ENCODE assay signal across 7 cellular contexts in the genomic region with DNA sequence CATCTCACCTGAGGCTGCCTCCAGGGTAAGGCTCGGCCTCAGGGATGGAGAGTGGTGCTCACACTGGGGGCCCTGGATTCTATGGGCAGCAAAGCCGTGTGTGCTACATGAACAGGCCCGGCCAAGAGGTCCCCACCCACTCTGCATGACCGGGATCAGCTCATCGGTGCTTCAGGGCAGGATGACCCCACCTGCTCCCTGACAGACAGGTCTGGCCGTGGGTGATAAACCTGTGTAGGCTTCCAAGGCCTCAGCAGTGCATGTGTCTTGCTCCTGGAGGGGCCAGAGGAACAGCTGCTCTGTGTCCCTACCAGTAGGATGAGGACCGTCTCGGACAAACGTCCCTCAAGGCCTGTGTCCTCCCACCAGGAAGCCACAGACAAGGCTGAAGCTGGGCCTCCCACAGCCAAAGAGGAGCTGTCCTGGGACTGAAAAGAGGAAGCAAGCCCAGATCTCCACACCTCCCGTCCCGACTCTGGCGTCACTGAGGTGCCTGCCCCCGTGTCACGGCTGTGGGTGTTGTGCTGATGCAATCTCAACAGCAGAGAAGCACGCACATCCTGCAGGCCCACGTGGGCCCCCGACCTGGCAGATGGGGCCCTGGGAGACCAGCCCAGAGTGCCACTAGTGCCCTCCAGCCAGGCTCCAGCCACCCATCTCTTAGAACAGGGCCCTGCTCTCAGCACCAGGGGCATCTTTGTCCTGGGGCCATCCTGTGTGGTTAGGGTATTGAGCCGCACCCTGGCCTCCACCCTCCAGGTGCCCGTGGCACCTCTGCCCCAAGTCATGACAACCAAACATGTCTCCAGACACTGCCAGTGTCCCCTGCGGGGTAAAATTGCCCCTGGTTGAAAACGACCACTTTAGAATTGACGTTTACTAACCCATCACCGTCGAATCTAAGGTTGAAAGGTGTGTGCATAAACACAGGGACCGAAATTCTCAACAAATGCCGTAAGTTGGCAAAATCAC.
DNase-seq lines count a peak whose midpoint lies in the region; ATAC-seq and TF ChIP-seq lines count a peak whose summit lies in the region.
"Not testable (repeated sequence)": the region's sequence is repeated elsewhere in the genome, so short reads cannot be mapped to it uniquely, and the experiment has no call there.

No MANE protein-coding gene starts in this region.

- H3K9me3 ChIP-seq in body of pancreas, lower lobe of right lung: not testable (repeated sequence)

- not testable (repeated sequence) for H3K4me1 Mint-ChIP-seq in activated CD8-positive, alpha-beta memory T cell treated with anti-CD3 and anti-CD28 coated beads, Interleukin-2, amount 10 ng/mL, durations not matched to agents 7 days and 5 days

- not testable (repeated sequence) for H3K27me3 ChIP-seq in body of pancreas; lower lobe of right lung (ENCODE audit: low read depth)

- not testable (repeated sequence) for H3K4me1 ChIP-seq in body of pancreas, lower lobe of right lung

- H3K27ac ChIP-seq in body of pancreas, result peak overlapping the region in 1 of 4 donors; percentile 30
- not testable (repeated sequence) for H3K27ac ChIP-seq in lower lobe of right lung

- H3K4me3 Mint-ChIP-seq in activated CD8-positive, alpha-beta memory T cell treated with anti-CD3 and anti-CD28 coated beads, Interleukin-2, amount 10 ng/mL, durations not matched to agents 7 days and 5 days, result not testable (repeated sequence)

- H3K36me3 ChIP-seq in body of pancreas (replicated peaks in 1 of 2; ENCODE audit: insufficient read depth in 1 of 2, low read depth in 2 of 2); lower lobe of right lung: not testable (repeated sequence)

- DNase-seq in NB4 (ENCODE audit: low read depth), result peak; percentile 90
- peak; percentile 74 for DNase-seq in activated CD8-positive, alpha-beta memory T cell treated with anti-CD3 and anti-CD28 coated beads, Interleukin-2, amount 10 ng/mL, durations not matched to agents 7 days and 5 days
- peak in 3 of 4 donors; percentile 13 to 32 (median 23) for DNase-seq in body of pancreas
- peak; percentile 85 for DNase-seq in lower lobe of right lung
- DNase-seq in stimulated activated CD4-positive, alpha-beta T cell treated with anti-CD3 and anti-CD28 coated beads, Interleukin-4, amount 100 ng/mL, for 24 hours, result peak; percentile 65

- not testable (repeated sequence) for TF ChIP-seq POLR2A in NB4 (IDR thresholded peaks at IDR 0.05; ENCODE audit: extremely low read depth, insufficient read length); body of pancreas (IDR thresholded peaks at IDR 0.05)

- ATAC-seq in GM19043 (IDR thresholded peaks at IDR 0.05; ENCODE audit: low read depth, unreplicated experiment) (peak; percentile 61), HG02870 (IDR thresholded peaks at IDR 0.05; ENCODE audit: unreplicated experiment) (peak; percentile 55), body of pancreas (peak; percentile 56), lower lobe of right lung (peak; percentile 84 to 90)
- ATAC-seq in activated CD8-positive, alpha-beta memory T cell treated with anti-CD3 and anti-CD28 coated beads, Interleukin-2, amount 10 ng/mL, durations not matched to agents 7 days and 5 days, result peak; percentile 90

- H3K4me3 ChIP-seq in NB4 (ENCODE audit: low read depth, low read length); body of pancreas; lower lobe of right lung: not testable (repeated sequence)

- H3K27ac Mint-ChIP-seq in activated CD8-positive, alpha-beta memory T cell treated with anti-CD3 and anti-CD28 coated beads, Interleukin-2, amount 10 ng/mL, durations not matched to agents 7 days and 5 days, result not testable (repeated sequence)

- H3K36me3 Mint-ChIP-seq in activated CD8-positive, alpha-beta memory T cell treated with anti-CD3 and anti-CD28 coated beads, Interleukin-2, amount 10 ng/mL, durations not matched to agents 7 days and 5 days, result not testable (repeated sequence)

- WGBS in body of pancreas, 2 donors, result 97% methylated on average over 7 of the region's 26 CpGs; no CpG with 5 or more reads in 1 of the 2 donors

- H3K9me3 Mint-ChIP-seq in activated CD8-positive, alpha-beta memory T cell treated with anti-CD3 and anti-CD28 coated beads, Interleukin-2, amount 10 ng/mL, durations not matched to agents 7 days and 5 days (ENCODE audit: low read depth), result not testable (repeated sequence)

- CTCF ChIA-PET in activated CD8-positive, alpha-beta memory T cell treated with anti-CD3 and anti-CD28 coated beads, Interleukin-2, amount 10 ng/mL, durations not matched to agents 7 days and 5 days (lab: Charles Lee), result not testable (repeated sequence)

- not testable (repeated sequence) for H3K27me3 Mint-ChIP-seq in activated CD8-positive, alpha-beta memory T cell treated with anti-CD3 and anti-CD28 coated beads, Interleukin-2, amount 10 ng/mL, durations not matched to agents 7 days and 5 days

- intact Hi-C loops in body of pancreas (cut with DNase I); lower lobe of right lung (cut with DNase I): not testable (repeated sequence)

- not testable (repeated sequence) for TF ChIP-seq CTCF in NB4 (IDR thresholded peaks at IDR 0.05; ENCODE audit: low read depth, low read length); body of pancreas (IDR thresholded peaks at IDR 0.05); lower lobe of right lung (IDR thresholded peaks at IDR 0.05)

Comparison
In these comparisons a context has a peak if more than half of its experiments do, and no peak if none do; other contexts are left out.
1. DNase-seq: peak in every context shown above with its lines; median percentile 90 in NB4; 85 in lower lobe of right lung; 74 in activated CD8-positive, alpha-beta memory T cell treated with anti-CD3 and anti-CD28 coated beads, Interleukin-2, amount 10 ng/mL, durations not matched to agents 7 days and 5 days; 65 in stimulated activated CD4-positive, alpha-beta T cell treated with anti-CD3 and anti-CD28 coated beads, Interleukin-4, amount 100 ng/mL, for 24 hours; 23 in body of pancreas.